In the genomic region with DNA sequence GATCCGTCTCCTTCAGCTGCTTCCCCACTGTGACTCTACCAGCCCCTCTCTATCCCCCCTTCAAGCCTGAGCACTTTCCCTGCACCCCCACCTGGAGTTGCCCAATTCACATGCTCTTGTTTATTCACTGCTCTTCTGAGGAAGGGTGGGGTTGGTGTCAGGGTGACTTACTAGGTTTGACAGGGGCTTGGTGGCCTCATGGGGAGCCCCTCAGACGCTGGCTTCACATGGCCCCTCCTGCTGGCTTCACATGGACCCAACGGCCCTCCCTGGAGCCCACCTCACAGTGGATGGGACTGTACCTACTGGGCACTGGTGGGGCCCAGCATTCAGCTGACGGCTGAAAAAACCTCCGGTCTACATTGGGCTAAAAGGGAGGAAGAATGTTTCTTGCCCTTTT, we compare ENCODE assay signal across 9 cellular contexts.
"Had no signal": no experiment of that assay in that cellular context is flagged by ENCODE, and none has a peak within 500 bp of the region (broad histone marks: within the 10 kb centered on the region; RNA-seq: fewer than 3 reads in every experiment).

No MANE protein-coding gene starts in this region.

- H3K27me3 ChIP-seq: foreskin keratinocyte, stomach, testis had no signal

- H3K36me3 ChIP-seq: prostate gland, stomach had no signal

- H3K4me3 Mint-ChIP-seq: activated B cell treated with CpG ODN at 0.5 μM for 24 hours; activated naive CD8-positive, alpha-beta T cell treated with anti-CD3 and anti-CD28 coated beads for 36 hours; activated T-helper 1 cell treated with anti-CD3 and anti-CD28 coated beads, Interleukin-12 subunit alpha, Interleukin-12 subunit beta, Interleukin-2, Interleukin-4 antibody, amounts not matched to agents 30 ng/mL and 10 ng/mL and 1 ng/mL, durations not matched to agents 14 hours and 24 hours and 36 hours; nephron had no signal

- H3K9me3 ChIP-seq: prostate gland, stomach, testis had no signal

- H3K4me1 ChIP-seq: prostate gland had no signal

- H3K9me3 Mint-ChIP-seq: activated B cell treated with CpG ODN at 0.5 μM for 24 hours; activated naive CD8-positive, alpha-beta T cell treated with anti-CD3 and anti-CD28 coated beads for 36 hours; activated T-helper 1 cell treated with anti-CD3 and anti-CD28 coated beads, Interleukin-12 subunit alpha, Interleukin-12 subunit beta, Interleukin-2, Interleukin-4 antibody, amounts not matched to agents 30 ng/mL and 10 ng/mL and 1 ng/mL, durations not matched to agents 14 hours and 24 hours and 36 hours had no signal

- H3K27ac Mint-ChIP-seq: activated B cell treated with CpG ODN at 0.5 μM for 24 hours; activated naive CD8-positive, alpha-beta T cell treated with anti-CD3 and anti-CD28 coated beads for 36 hours; activated T-helper 1 cell treated with anti-CD3 and anti-CD28 coated beads, Interleukin-12 subunit alpha, Interleukin-12 subunit beta, Interleukin-2, Interleukin-4 antibody, amounts not matched to agents 30 ng/mL and 10 ng/mL and 1 ng/mL, durations not matched to agents 14 hours and 24 hours and 36 hours had no signal

- H3K4me3 ChIP-seq: prostate gland, stomach, testis had no signal

- H3K4me1 Mint-ChIP-seq: activated B cell treated with CpG ODN at 0.5 μM for 24 hours; activated naive CD8-positive, alpha-beta T cell treated with anti-CD3 and anti-CD28 coated beads for 36 hours had no signal

- H3K27ac ChIP-seq: foreskin keratinocyte, prostate gland, stomach, testis had no signal

- H3K36me3 Mint-ChIP-seq: activated naive CD8-positive, alpha-beta T cell treated with anti-CD3 and anti-CD28 coated beads for 36 hours had no signal

- DNase-seq: activated B cell treated with CpG ODN at 0.5 μM for 24 hours, cortex of kidney had no signal
